Comparison of ENCODE assay signal across 8 cellular contexts in the genomic region with DNA sequence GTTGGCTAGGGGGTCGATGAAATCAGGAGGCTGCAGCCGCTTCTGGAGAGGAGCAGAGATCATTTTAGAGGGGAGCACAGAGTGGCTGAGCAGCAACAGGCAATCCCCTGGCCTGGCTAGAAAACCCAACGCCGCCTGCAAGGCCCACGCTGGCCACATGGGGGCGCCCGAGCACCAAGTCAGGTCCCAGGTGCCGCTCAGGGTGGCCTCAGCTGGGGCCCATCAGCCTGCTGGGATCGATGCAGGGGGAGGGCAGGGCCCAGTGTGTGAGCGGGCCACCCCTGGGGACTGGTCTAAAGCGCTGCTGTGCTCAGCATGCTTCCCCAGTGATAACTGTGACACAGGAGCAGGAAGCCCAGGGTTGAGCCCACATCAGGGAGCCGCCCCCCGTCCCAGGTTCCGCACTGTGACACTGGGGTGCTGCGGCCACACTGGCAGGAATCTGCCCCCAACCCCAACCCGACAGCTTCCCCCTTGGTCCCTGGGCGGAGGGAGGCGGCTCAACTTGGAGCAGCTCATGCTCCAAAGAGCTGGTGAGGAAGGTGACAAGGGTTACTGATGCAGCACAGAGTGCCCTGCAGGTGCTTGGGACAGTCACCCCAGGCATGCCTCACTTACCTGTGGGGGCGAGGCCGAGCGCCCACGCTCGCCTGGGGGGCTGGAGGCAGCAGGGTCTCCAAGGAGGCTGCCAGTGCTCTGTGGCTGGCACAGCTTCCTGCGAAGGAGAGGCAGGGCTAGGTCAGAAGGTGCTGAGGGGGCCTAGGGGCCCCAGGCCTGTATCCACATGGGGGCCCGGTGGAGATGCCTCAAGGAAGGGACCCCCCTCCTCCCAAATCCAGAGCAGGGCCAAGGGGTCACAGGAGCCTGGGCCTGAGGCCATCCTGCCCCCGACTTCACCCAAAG. TPM values are rescaled to one million over a fixed set of nuclear protein-coding genes. Genes with fewer than 3 reads are reported as not detected.
DNase-seq lines count a peak whose midpoint lies in the region; ATAC-seq and TF ChIP-seq lines count a peak whose summit lies in the region.

No MANE protein-coding gene starts in this region.

- no peaks in the 10 kb centered on the region for H3K36me3 ChIP-seq in kidney epithelial cell (ENCODE audit: control insufficient read depth, insufficient read depth, low read length)

- H3K27me3 Mint-ChIP-seq in WTC11 (ENCODE audit: low read depth), result no peaks in the 10 kb centered on the region

- POLR2A ChIA-PET in WTC11 (lab: Charles Lee), result no interaction called here

- H3K27me3 ChIP-seq in kidney epithelial cell (ENCODE audit: control insufficient read depth, insufficient read depth, low read length), result no peaks in the 10 kb centered on the region

- H3K36me3 Mint-ChIP-seq in WTC11, result peaks cover 9% of the 10 kb centered on the region

- no peak overlapping the region; the same call in 1 of the 2 replicates for H3K27ac Mint-ChIP-seq in WTC11

- H3K4me3 Mint-ChIP-seq in WTC11, result no peak overlapping the region

- H3K4me3 ChIP-seq in AG09309 (ENCODE audit: control insufficient read depth, low read depth, low read length), result no peak overlapping the region
- no peak overlapping the region for H3K4me3 ChIP-seq in kidney epithelial cell (ENCODE audit: low read depth, low read length)

- in situ Hi-C loops in T47D (cut with HindIII; ENCODE audit: low pct_unique_long_range_greater_than_20kb, low sequenced_read_pairs), result no loop called here

- ATAC-seq in GM19467 (IDR thresholded peaks at IDR 0.05; ENCODE audit: unreplicated experiment) (peak; percentile 51), WTC11 (peak; percentile 83), HG03571 (IDR thresholded peaks at IDR 0.05; ENCODE audit: unreplicated experiment) (no peak)

- H3K4me1 Mint-ChIP-seq in WTC11, result peaks cover 3% of the 10 kb centered on the region; the same call in 1 of the 2 replicates

- H3K9me3 Mint-ChIP-seq in WTC11, result no peaks in the 10 kb centered on the region

- DNase-seq in AG09309 (ENCODE audit: low read depth) (no peak), NCI-H146 (lab: John Stamatoyannopoulos, UW) (peak; percentile 85), WTC11 (ENCODE audit: low spot score) (peak; percentile 95), T47D (ENCODE audit: low read depth in 1 of 2, low spot score in 1 of 2) (peak; percentile 53 to 73), kidney epithelial cell (ENCODE audit: low read depth) (no peak)
- DNase-seq in stimulated activated CD4-positive, alpha-beta T cell treated with anti-CD3 and anti-CD28 coated beads, Interleukin-2, amount 100 ng/mL, for 4 hours (ENCODE audit: low read depth), result peak; percentile 75

- CTCF ChIA-PET in WTC11 (lab: Charles Lee), result interaction anchor here (0.5 to 3.9 kb wide), 26 partner anchors 11 to 404 kb away, joined by 3 to 37 read pairs (median 5); a partner anchor contains a TSS

- peak; percentile 97 for TF ChIP-seq CTCF in AG09309 (IDR thresholded peaks at IDR 0.05; ENCODE audit: control insufficient read depth, insufficient read depth, low read depth, low read length, missing control alignments)
- peak; percentile 98 for TF ChIP-seq CTCF in WTC11 (IDR thresholded peaks at IDR 0.05)
- peak; percentile 99 for TF ChIP-seq CTCF in kidney epithelial cell (IDR thresholded peaks at IDR 0.05; ENCODE audit: insufficient read depth, low read length, poor library complexity, severe bottlenecking)

TF ChIP-seq in WTC11, 78 proteins besides CTCF, POLR2A, EP300 and RAD21:
- TF ChIP-seq, protein P1, sequence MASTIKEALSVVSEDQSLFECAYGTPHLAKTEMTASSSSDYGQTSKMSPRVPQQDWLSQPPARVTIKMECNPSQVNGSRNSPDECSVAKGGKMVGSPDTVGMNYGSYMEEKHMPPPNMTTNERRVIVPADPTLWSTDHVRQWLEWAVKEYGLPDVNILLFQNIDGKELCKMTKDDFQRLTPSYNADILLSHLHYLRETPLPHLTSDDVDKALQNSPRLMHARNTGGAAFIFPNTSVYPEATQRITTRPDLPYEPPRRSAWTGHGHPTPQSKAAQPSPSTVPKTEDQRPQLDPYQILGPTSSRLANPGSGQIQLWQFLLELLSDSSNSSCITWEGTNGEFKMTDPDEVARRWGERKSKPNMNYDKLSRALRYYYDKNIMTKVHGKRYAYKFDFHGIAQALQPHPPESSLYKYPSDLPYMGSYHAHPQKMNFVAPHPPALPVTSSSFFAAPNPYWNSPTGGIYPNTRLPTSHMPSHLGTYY (CRISPR knock-in tag; IDR thresholded peaks at IDR 0.05), result 0 out of 2 replicates have a peak, but pooled peaks have one; percentile 14
- TF ChIP-seq, protein P2, sequence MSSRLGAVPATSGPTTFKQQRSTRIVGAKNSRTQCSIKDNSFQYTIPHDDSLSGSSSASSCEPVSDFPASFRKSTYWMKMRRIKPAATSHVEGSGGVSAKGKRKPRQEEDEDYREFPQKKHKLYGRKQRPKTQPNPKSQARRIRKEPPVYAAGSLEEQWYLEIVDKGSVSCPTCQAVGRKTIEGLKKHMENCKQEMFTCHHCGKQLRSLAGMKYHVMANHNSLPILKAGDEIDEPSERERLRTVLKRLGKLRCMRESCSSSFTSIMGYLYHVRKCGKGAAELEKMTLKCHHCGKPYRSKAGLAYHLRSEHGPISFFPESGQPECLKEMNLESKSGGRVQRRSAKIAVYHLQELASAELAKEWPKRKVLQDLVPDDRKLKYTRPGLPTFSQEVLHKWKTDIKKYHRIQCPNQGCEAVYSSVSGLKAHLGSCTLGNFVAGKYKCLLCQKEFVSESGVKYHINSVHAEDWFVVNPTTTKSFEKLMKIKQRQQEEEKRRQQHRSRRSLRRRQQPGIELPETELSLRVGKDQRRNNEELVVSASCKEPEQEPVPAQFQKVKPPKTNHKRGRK (CRISPR knock-in tag; IDR thresholded peaks at IDR 0.05; ENCODE audit: borderline replicate concordance), result no peak
- peak; percentile 99 for TF ChIP-seq ZNF423 (CRISPR knock-in tag; IDR thresholded peaks at IDR 0.05)
- TF ChIP-seq, protein P3, sequence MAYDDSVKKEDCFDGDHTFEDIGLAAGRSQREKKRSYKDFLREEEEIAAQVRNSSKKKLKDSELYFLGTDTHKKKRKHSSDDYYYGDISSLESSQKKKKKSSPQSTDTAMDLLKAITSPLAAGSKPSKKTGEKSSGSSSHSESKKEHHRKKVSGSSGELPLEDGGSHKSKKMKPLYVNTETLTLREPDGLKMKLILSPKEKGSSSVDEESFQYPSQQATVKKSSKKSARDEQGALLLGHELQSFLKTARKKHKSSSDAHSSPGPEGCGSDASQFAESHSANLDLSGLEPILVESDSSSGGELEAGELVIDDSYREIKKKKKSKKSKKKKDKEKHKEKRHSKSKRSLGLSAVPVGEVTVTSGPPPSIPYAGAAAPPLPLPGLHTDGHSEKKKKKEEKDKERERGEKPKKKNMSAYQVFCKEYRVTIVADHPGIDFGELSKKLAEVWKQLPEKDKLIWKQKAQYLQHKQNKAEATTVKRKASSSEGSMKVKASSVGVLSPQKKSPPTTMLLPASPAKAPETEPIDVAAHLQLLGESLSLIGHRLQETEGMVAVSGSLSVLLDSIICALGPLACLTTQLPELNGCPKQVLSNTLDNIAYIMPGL (CRISPR knock-in tag; IDR thresholded peaks at IDR 0.05), result peak; percentile 81

RNA-seq across cellular contexts. Expression of a gene that starts 13.3 kb away (rescaled TPM):
- total RNA-seq in WTC11 (2021) (236 to 310 TPM (median 307 TPM) in 3 replicates), kidney epithelial cell (53.9 and 59.5 TPM in 2 replicates)

RNA-seq across cellular contexts. Expression of a gene that starts 32.0 kb away (rescaled TPM):
- total RNA-seq in WTC11 (2021) (44.5 to 51.2 TPM (median 47.4 TPM) in 3 replicates), kidney epithelial cell (92.6 and 96.2 TPM in 2 replicates)

RNA-seq across cellular contexts. Expression of a gene that starts 53.8 kb away (rescaled TPM):
- total RNA-seq in WTC11 (2021) (0.07 to 0.31 TPM (median 0.18 TPM) in 3 replicates), kidney epithelial cell (0.08 and 0.14 TPM in 2 replicates)

Comparison
In these comparisons a context has a peak if more than half of its experiments do, and no peak if none do; other contexts are left out.
1. DNase-seq: peak in NCI-H146 (single experiment), WTC11 (single experiment), T47D (2 of 2) and stimulated activated CD4-positive, alpha-beta T cell treated with anti-CD3 and anti-CD28 coated beads, Interleukin-2, amount 100 ng/mL, for 4 hours (single experiment); none in AG09309 (single experiment) and kidney epithelial cell (single experiment).
2. Peak in every context shown above with its lines, with median percentiles within 50 percentile points of each other: CTCF ChIP-seq.